Comparison of ENCODE assay signal across 8 cellular contexts in genomic region chr17:68463211-68463990, GRCh38. TPM values are rescaled to one million over a fixed set of nuclear protein-coding genes. Genes with fewer than 3 reads are reported as not detected.
DNase-seq lines count a peak whose midpoint lies in the region; ATAC-seq, FAIRE-seq and TF ChIP-seq lines count a peak whose summit lies in the region.

No MANE protein-coding gene starts in this region.

- 0 out of 2 replicates have a peak overlapping the region, but pooled peaks have one; percentile 71 for H3K4me2 ChIP-seq in MM.1S (ENCODE audit: low read depth, low read length)

- ATAC-seq in heart right ventricle (no peak), left ventricle myocardium superior (no peak)

- H3K27me3 ChIP-seq in heart right ventricle (no peaks in the 10 kb centered on the region), MM.1S (replicated peaks; ENCODE audit: insufficient read depth, low read length) (no peaks in the 10 kb centered on the region)

- H3K36me3 ChIP-seq in heart right ventricle (no peaks in the 10 kb centered on the region), MM.1S (replicated peaks; ENCODE audit: insufficient read depth, low read length) (no peaks in the 10 kb centered on the region)

- no peaks in the 10 kb centered on the region for H4K20me1 ChIP-seq in MM.1S (ENCODE audit: insufficient read depth, low read length)

- TF ChIP-seq CTCF in heart right ventricle (IDR thresholded peaks at IDR 0.05) (peak in 4 of 9 donors; percentile 0 to 25 (median 2)), MM.1S (IDR thresholded peaks at IDR 0.05; ENCODE audit: low read length) (no peak), chondrocyte (IDR thresholded peaks at IDR 0.05) (peak; percentile 59), type B pancreatic cell (conservative IDR thresholded peaks at IDR 0.05) (peak; percentile 33)

- TF ChIP-seq POLR2A in H54 (IDR thresholded peaks at IDR 0.05; ENCODE audit: low read depth, low read length), result no peak

- 51 to 53% methylated on average over 6 of the region's 6 CpGs for WGBS in heart right ventricle, 2 donors

- peaks cover 28% of the 10 kb centered on the region for H3K4me1 Mint-ChIP-seq in chondrocyte (ENCODE audit: low read depth)
- H3K4me1 Mint-ChIP-seq in type B pancreatic cell (ENCODE audit: unreplicated experiment), result peaks cover 6% of the 10 kb centered on the region

- H3K36me3 Mint-ChIP-seq in chondrocyte (ENCODE audit: low read depth), result no peaks in the 10 kb centered on the region
- no peaks in the 10 kb centered on the region for H3K36me3 Mint-ChIP-seq in type B pancreatic cell

- peaks cover 48% of the 10 kb centered on the region for H3F3A ChIP-seq in MM.1S (ENCODE audit: insufficient read depth, low read length)

- DNase-seq in heart right ventricle (no peak), left ventricle myocardium superior (no peak), MM.1S (no peak), chondrocyte (ENCODE audit: low spot score) (no peak), type B pancreatic cell (ENCODE audit: extremely low spot score, unreplicated experiment) (no peak), H54 (ENCODE audit: insufficient read length, low spot score) (no peak), GM19239 (ENCODE audit: insufficient read length, low spot score) (no peak), substantia nigra (lab: John Stamatoyannopoulos, UW) (no peak)

- peak overlapping the region in 6 of 10 donors; percentile 17 to 99 (median 87) for H3K27ac ChIP-seq in heart right ventricle
- H3K27ac ChIP-seq in MM.1S (ENCODE audit: low read length), result no peak overlapping the region
- H3K27ac ChIP-seq in substantia nigra (ENCODE audit: low read depth, low read length, poor library complexity, severe bottlenecking), result no peak overlapping the region

- H3K27ac Mint-ChIP-seq in chondrocyte (ENCODE audit: unreplicated experiment) (no peak overlapping the region), type B pancreatic cell (peak overlapping the region; percentile 29)

- peak overlapping the region in 1 of 10 donors; percentile 3 for H3K4me3 ChIP-seq in heart right ventricle
- H3K4me3 ChIP-seq in MM.1S (ENCODE audit: low read length), result no peak overlapping the region

- FAIRE-seq in H54 (lab: Jason Lieb, UNC) (no peak), GM19239 (lab: Jason Lieb, UNC) (no peak)

- intact Hi-C loops in heart right ventricle (cut with DNase I), result loop anchor here in 9 of 10 donors (2.0 to 10.0 kb wide), 12 partner anchors 131 to 499 kb away; no protein-coding TSS in a partner anchor
- intact Hi-C loops in left ventricle myocardium superior (cut with micrococcal nuclease), result loop anchor here (2.0 to 10.0 kb wide), 3 partner anchors 51 to 291 kb away; partner anchors contain the start of gene PRKAR1A

- no peak overlapping the region for H2AFZ ChIP-seq in MM.1S (ENCODE audit: low read length)

- H3K9me2 ChIP-seq in MM.1S (replicated peaks; ENCODE audit: insufficient read depth, low read length), result no peaks in the 10 kb centered on the region

- H3K4me1 ChIP-seq in heart right ventricle (peaks cover 5 to 58% (median 27%) of the 10 kb centered on the region in 9 donors), MM.1S (ENCODE audit: low read length) (peaks cover 56% of the 10 kb centered on the region)

- H3K27me3 Mint-ChIP-seq in chondrocyte (ENCODE audit: low read depth) (no peaks in the 10 kb centered on the region), type B pancreatic cell (peaks cover 4% of the 10 kb centered on the region)

- H3K9me3 ChIP-seq in heart right ventricle (no peaks in the 10 kb centered on the region), MM.1S (replicated peaks; ENCODE audit: insufficient read depth, low read length) (no peaks in the 10 kb centered on the region)

- H3K9me3 Mint-ChIP-seq in chondrocyte (ENCODE audit: low read depth), result no peaks in the 10 kb centered on the region
- H3K9me3 Mint-ChIP-seq in type B pancreatic cell, result no peaks in the 10 kb centered on the region

- no peaks in the 10 kb centered on the region for H3K79me2 ChIP-seq in MM.1S (ENCODE audit: low read length)

- no peak overlapping the region for H3K9ac ChIP-seq in MM.1S (ENCODE audit: low read length)

- H3K4me3 Mint-ChIP-seq in chondrocyte (ENCODE audit: unreplicated experiment) (no peak overlapping the region), type B pancreatic cell (no peak overlapping the region)

RNA-seq across cellular contexts. Expression of gene WIPI1, which starts 6.1 kb away (rescaled TPM):
- total RNA-seq in heart right ventricle (100 to 1,000 TPM in 7 of 10 donors, 10 to 100 TPM in 3; 58.6 to 201 (median 122) TPM), left ventricle myocardium superior (66.1 TPM), chondrocyte (109 to 119 TPM (median 112 TPM) in 3 replicates), type B pancreatic cell (ENCODE audit: low replicate concordance) (39.0 and 52.2 TPM in 2 replicates)
- 10 to 100 TPM; 46.6 to 90.4 TPM for polyA plus RNA-seq in heart right ventricle

RNA-seq across cellular contexts. Expression of gene PRKAR1A, which starts 48.8 kb away (rescaled TPM):
- total RNA-seq in heart right ventricle (1,000 to 10,000 TPM in 5 of 10 donors, 100 to 1,000 TPM in 5; 609 to 1,378 (median 974) TPM), left ventricle myocardium superior (599 TPM), chondrocyte (267 to 300 TPM (median 269 TPM) in 3 replicates), type B pancreatic cell (ENCODE audit: low replicate concordance) (242 and 263 TPM in 2 replicates)
- polyA plus RNA-seq in heart right ventricle, result 100 to 1,000 TPM; 170 to 489 TPM

Comparison
In these comparisons a context has a peak if more than half of its experiments do, and no peak if none do; other contexts are left out.
1. H3K27ac ChIP-seq: peak in heart right ventricle (6 of 10); none in MM.1S (single experiment) and substantia nigra (single experiment).